In genomic region chr11:65661599-65662246, GRCh38 we compare ENCODE assay signal across 8 cellular contexts. TPM values are rescaled to one million over a fixed set of nuclear protein-coding genes. Genes with fewer than 3 reads are reported as not detected.
DNase-seq lines count a peak whose midpoint lies in the region; ATAC-seq and TF ChIP-seq lines count a peak whose summit lies in the region.

No MANE protein-coding gene starts in this region.

- peak overlapping the region; percentile 57 for H3K9ac ChIP-seq in iPS-18a (ENCODE audit: low read length)

- intact Hi-C loops in activated T-helper 1 cell treated with anti-CD3 and anti-CD28 coated beads, Interleukin-12 subunit alpha, Interleukin-12 subunit beta, Interleukin-2, Interleukin-4 antibody, amounts not matched to agents 30 ng/mL and 10 ng/mL and 1 ng/mL, durations not matched to agents 14 hours and 24 hours and 36 hours (cut with micrococcal nuclease) = loop anchor here (1.0 to 2.0 kb wide), 4 partner anchors 8 to 341 kb away; partner anchors contain the start of genes BANF1, EIF1AD and RNASEH2C

- H3K4me3 ChIP-seq in iPS-18a (ENCODE audit: low read length) = peak overlapping the region; percentile 94

- H3K36me3 ChIP-seq in iPS-18a (ENCODE audit: control insufficient read depth, low read depth, low read length) = peaks cover 39% of the 10 kb centered on the region

- peak overlapping the region; percentile 89 for H3K4me3 Mint-ChIP-seq in HFFc6
- peak overlapping the region; percentile 87 for H3K4me3 Mint-ChIP-seq in activated T-helper 1 cell treated with anti-CD3 and anti-CD28 coated beads, Interleukin-12 subunit alpha, Interleukin-12 subunit beta, Interleukin-2, Interleukin-4 antibody, amounts not matched to agents 30 ng/mL and 10 ng/mL and 1 ng/mL, durations not matched to agents 14 hours and 24 hours and 36 hours
- peak overlapping the region; percentile 80 for H3K4me3 Mint-ChIP-seq in stimulated activated memory B cell treated with anti-CD40 and anti-IgM and Interleukin-4, amounts not matched to agents 10 μg/mL and 1 μg/mL and 100 μg/mL, for 72 hours

- no peak for DNase-seq in HFFc6
- DNase-seq in activated T-helper 1 cell treated with anti-CD3 and anti-CD28 coated beads, Interleukin-12 subunit alpha, Interleukin-12 subunit beta, Interleukin-2, Interleukin-4 antibody, amounts not matched to agents 30 ng/mL and 10 ng/mL and 1 ng/mL, durations not matched to agents 14 hours and 24 hours and 36 hours (ENCODE audit: low spot score) = no peak
- DNase-seq in Ammon's horn (ENCODE audit: low spot score) = no peak
- no peak for DNase-seq in NCI-H1436 treated with DMSO at 0.1 percent for 48 hours (lab: John Stamatoyannopoulos, UW)
- DNase-seq in NCI-H187 treated with DMSO at 0.1 percent for 48 hours (lab: John Stamatoyannopoulos, UW) = no peak

- H3K27ac Mint-ChIP-seq in HFFc6 = peak overlapping the region; percentile 80
- peak overlapping the region; percentile 74 for H3K27ac Mint-ChIP-seq in activated T-helper 1 cell treated with anti-CD3 and anti-CD28 coated beads, Interleukin-12 subunit alpha, Interleukin-12 subunit beta, Interleukin-2, Interleukin-4 antibody, amounts not matched to agents 30 ng/mL and 10 ng/mL and 1 ng/mL, durations not matched to agents 14 hours and 24 hours and 36 hours
- H3K27ac Mint-ChIP-seq in stimulated activated memory B cell treated with anti-CD40 and anti-IgM and Interleukin-4, amounts not matched to agents 10 μg/mL and 1 μg/mL and 100 μg/mL, for 72 hours = peak overlapping the region; percentile 93

- H3K9me3 ChIP-seq in iPS-18a (ENCODE audit: control insufficient read depth, low read depth, low read length) = no peaks in the 10 kb centered on the region

- no peaks in the 10 kb centered on the region for H3K4me1 ChIP-seq in iPS-18a (ENCODE audit: control insufficient read depth, low read depth, low read length)

- H3K27me3 Mint-ChIP-seq in HFFc6 (ENCODE audit: insufficient read depth) = no peaks in the 10 kb centered on the region
- no peaks in the 10 kb centered on the region for H3K27me3 Mint-ChIP-seq in activated T-helper 1 cell treated with anti-CD3 and anti-CD28 coated beads, Interleukin-12 subunit alpha, Interleukin-12 subunit beta, Interleukin-2, Interleukin-4 antibody, amounts not matched to agents 30 ng/mL and 10 ng/mL and 1 ng/mL, durations not matched to agents 14 hours and 24 hours and 36 hours (ENCODE audit: insufficient read depth)
- no peaks in the 10 kb centered on the region for H3K27me3 Mint-ChIP-seq in stimulated activated memory B cell treated with anti-CD40 and anti-IgM and Interleukin-4, amounts not matched to agents 10 μg/mL and 1 μg/mL and 100 μg/mL, for 72 hours

- ATAC-seq in stimulated activated memory B cell treated with anti-CD40 and anti-IgM and Interleukin-4, amounts not matched to agents 10 μg/mL and 1 μg/mL and 100 μg/mL, for 72 hours = no peak
- no peak for ATAC-seq in HG03159 (IDR thresholded peaks at IDR 0.05; ENCODE audit: unreplicated experiment)

- no peaks in the 10 kb centered on the region for H3K27me3 ChIP-seq in iPS-18a (ENCODE audit: control insufficient read depth, insufficient read depth, low read length)

- H3K36me3 Mint-ChIP-seq in HFFc6 (ENCODE audit: low read depth) = peaks cover 22% of the 10 kb centered on the region
- peaks cover 36% of the 10 kb centered on the region for H3K36me3 Mint-ChIP-seq in activated T-helper 1 cell treated with anti-CD3 and anti-CD28 coated beads, Interleukin-12 subunit alpha, Interleukin-12 subunit beta, Interleukin-2, Interleukin-4 antibody, amounts not matched to agents 30 ng/mL and 10 ng/mL and 1 ng/mL, durations not matched to agents 14 hours and 24 hours and 36 hours (ENCODE audit: low read depth)
- peaks cover 36% of the 10 kb centered on the region for H3K36me3 Mint-ChIP-seq in stimulated activated memory B cell treated with anti-CD40 and anti-IgM and Interleukin-4, amounts not matched to agents 10 μg/mL and 1 μg/mL and 100 μg/mL, for 72 hours

- H3K27ac ChIP-seq in iPS-18a (ENCODE audit: low read length) = no peak overlapping the region

- peaks cover 13% of the 10 kb centered on the region for H3K4me1 Mint-ChIP-seq in HFFc6 (ENCODE audit: low read depth)
- peaks cover 36% of the 10 kb centered on the region for H3K4me1 Mint-ChIP-seq in activated T-helper 1 cell treated with anti-CD3 and anti-CD28 coated beads, Interleukin-12 subunit alpha, Interleukin-12 subunit beta, Interleukin-2, Interleukin-4 antibody, amounts not matched to agents 30 ng/mL and 10 ng/mL and 1 ng/mL, durations not matched to agents 14 hours and 24 hours and 36 hours (ENCODE audit: low read depth)
- peaks cover 41% of the 10 kb centered on the region for H3K4me1 Mint-ChIP-seq in stimulated activated memory B cell treated with anti-CD40 and anti-IgM and Interleukin-4, amounts not matched to agents 10 μg/mL and 1 μg/mL and 100 μg/mL, for 72 hours

- H3K9me3 Mint-ChIP-seq in HFFc6 = no peaks in the 10 kb centered on the region
- no peaks in the 10 kb centered on the region for H3K9me3 Mint-ChIP-seq in activated T-helper 1 cell treated with anti-CD3 and anti-CD28 coated beads, Interleukin-12 subunit alpha, Interleukin-12 subunit beta, Interleukin-2, Interleukin-4 antibody, amounts not matched to agents 30 ng/mL and 10 ng/mL and 1 ng/mL, durations not matched to agents 14 hours and 24 hours and 36 hours
- no peaks in the 10 kb centered on the region for H3K9me3 Mint-ChIP-seq in stimulated activated memory B cell treated with anti-CD40 and anti-IgM and Interleukin-4, amounts not matched to agents 10 μg/mL and 1 μg/mL and 100 μg/mL, for 72 hours

- no peak for TF ChIP-seq CTCF in HFFc6 (IDR thresholded peaks at IDR 0.05)

RNA-seq across cellular contexts. Expression of gene RELA, which starts 1.0 kb away (rescaled TPM):
- 10 to 100 TPM; 66.9 to 72.7 (median 69.5) TPM for total RNA-seq in HFFc6 (2021; fragmentation: NEBNext Ultra II Directional; extraction: Animal tissue kit (Norgen Biotek cat#: 25700))
- 102 and 104 TPM in 2 replicates for total RNA-seq in activated T-helper 1 cell treated with anti-CD3 and anti-CD28 coated beads, Interleukin-12 subunit alpha, Interleukin-12 subunit beta, Interleukin-2, Interleukin-4 antibody, amounts not matched to agents 30 ng/mL and 10 ng/mL and 1 ng/mL, durations not matched to agents 14 hours and 24 hours and 36 hours

RNA-seq across cellular contexts. Expression of gene SIPA1, which starts 23.8 kb away (rescaled TPM):
- total RNA-seq in HFFc6 (2021; fragmentation: NEBNext Ultra II Directional; extraction: Animal tissue kit (Norgen Biotek cat#: 25700)) = 10 to 100 TPM; 23.0 to 41.3 (median 38.3) TPM
- total RNA-seq in activated T-helper 1 cell treated with anti-CD3 and anti-CD28 coated beads, Interleukin-12 subunit alpha, Interleukin-12 subunit beta, Interleukin-2, Interleukin-4 antibody, amounts not matched to agents 30 ng/mL and 10 ng/mL and 1 ng/mL, durations not matched to agents 14 hours and 24 hours and 36 hours = 117 and 130 TPM in 2 replicates

RNA-seq across cellular contexts. Expression of gene PCNX3, which starts 46.1 kb away (rescaled TPM):
- total RNA-seq in HFFc6 (2021; fragmentation: NEBNext Ultra II Directional; extraction: Animal tissue kit (Norgen Biotek cat#: 25700)) = 10 to 100 TPM; 51.5 to 66.7 (median 57.3) TPM
- total RNA-seq in activated T-helper 1 cell treated with anti-CD3 and anti-CD28 coated beads, Interleukin-12 subunit alpha, Interleukin-12 subunit beta, Interleukin-2, Interleukin-4 antibody, amounts not matched to agents 30 ng/mL and 10 ng/mL and 1 ng/mL, durations not matched to agents 14 hours and 24 hours and 36 hours = 55.0 and 55.2 TPM in 2 replicates

RNA-seq across cellular contexts. Expression of gene MAP3K11, which starts 47.7 kb away (rescaled TPM):
- 10 to 100 TPM; 42.1 to 51.1 (median 46.5) TPM for total RNA-seq in HFFc6 (2021; fragmentation: NEBNext Ultra II Directional; extraction: Animal tissue kit (Norgen Biotek cat#: 25700))
- total RNA-seq in activated T-helper 1 cell treated with anti-CD3 and anti-CD28 coated beads, Interleukin-12 subunit alpha, Interleukin-12 subunit beta, Interleukin-2, Interleukin-4 antibody, amounts not matched to agents 30 ng/mL and 10 ng/mL and 1 ng/mL, durations not matched to agents 14 hours and 24 hours and 36 hours = 103 and 106 TPM in 2 replicates

RNA-seq across cellular contexts. Expression of gene KAT5, which starts 50.3 kb away (rescaled TPM):
- total RNA-seq in HFFc6 (2021; fragmentation: NEBNext Ultra II Directional; extraction: Animal tissue kit (Norgen Biotek cat#: 25700)) = 10 to 100 TPM; 36.5 to 42.6 (median 38.9) TPM
- 68.1 and 75.0 TPM in 2 replicates for total RNA-seq in activated T-helper 1 cell treated with anti-CD3 and anti-CD28 coated beads, Interleukin-12 subunit alpha, Interleukin-12 subunit beta, Interleukin-2, Interleukin-4 antibody, amounts not matched to agents 30 ng/mL and 10 ng/mL and 1 ng/mL, durations not matched to agents 14 hours and 24 hours and 36 hours
